In genomic region chr5:54548565-54548964, GRCh38 we compare ENCODE assay signal across 20 cellular contexts.
"Had no signal": no experiment of that assay in that cellular context is flagged by ENCODE, and none has a peak within 500 bp of the region (broad histone marks: within the 10 kb centered on the region; RNA-seq: fewer than 3 reads in every experiment).

No MANE protein-coding gene starts in this region.

- H3K27me3 ChIP-seq: ascending aorta, gastrocnemius medialis, neural progenitor cell, right lobe of liver, upper lobe of left lung had no signal

- H3K9me3 ChIP-seq: ascending aorta, gastrocnemius medialis, lower lobe of right lung, right lobe of liver, upper lobe of left lung had no signal

- FAIRE-seq: TTC549 had no signal

- H3K4me3 ChIP-seq: ascending aorta, gastrocnemius medialis, lower lobe of right lung, neural progenitor cell, right lobe of liver, skin epidermis, upper lobe of left lung had no signal

- H2AFZ ChIP-seq: neural progenitor cell had no signal

- H3K9ac ChIP-seq: neural progenitor cell had no signal

- ATAC-seq: natural killer cell had no signal

- H3K4me2 ChIP-seq: neural progenitor cell had no signal

- H3K27ac ChIP-seq: ascending aorta, epithelial cell of prostate, lower lobe of right lung, neural progenitor cell, skin epidermis, upper lobe of left lung, VCaP had no signal

- H3K4me1 ChIP-seq: neural progenitor cell had no signal

- H3K36me3 ChIP-seq: gastrocnemius medialis, neural progenitor cell, right lobe of liver had no signal

- DNase-seq: activated CD4-positive, alpha-beta T cell treated with anti-CD3 and anti-CD28 coated beads for 4 hours; activated CD4-positive, alpha-beta T cell treated with anti-CD3 and anti-CD28 coated beads, Interleukin-2, amount 50 U/mL, for 4 hours; activated effector memory CD4-positive, alpha-beta T cell treated with Interleukin-2 at 50 U/mL for 16 hours; activated naive CD4-positive, alpha-beta T cell treated with Interleukin-2 at 50 U/mL for 16 hours; immature natural killer cell; lower lobe of right lung; mesendoderm; natural killer cell; stimulated activated CD4-positive, alpha-beta T cell treated with anti-CD3 and anti-CD28 coated beads, Interleukin-12 subunit alpha, Interleukin-12 subunit beta, amount 100 ng/mL, for 4 hours; stimulated activated CD4-positive, alpha-beta T cell treated with anti-CD3 and anti-CD28 coated beads, Interleukin-4, amount 100 ng/mL, for 1 hour; T-helper 1 cell; upper lobe of left lung had no signal
